Comparison of ENCODE assay signal across 11 cellular contexts in the genomic region with DNA sequence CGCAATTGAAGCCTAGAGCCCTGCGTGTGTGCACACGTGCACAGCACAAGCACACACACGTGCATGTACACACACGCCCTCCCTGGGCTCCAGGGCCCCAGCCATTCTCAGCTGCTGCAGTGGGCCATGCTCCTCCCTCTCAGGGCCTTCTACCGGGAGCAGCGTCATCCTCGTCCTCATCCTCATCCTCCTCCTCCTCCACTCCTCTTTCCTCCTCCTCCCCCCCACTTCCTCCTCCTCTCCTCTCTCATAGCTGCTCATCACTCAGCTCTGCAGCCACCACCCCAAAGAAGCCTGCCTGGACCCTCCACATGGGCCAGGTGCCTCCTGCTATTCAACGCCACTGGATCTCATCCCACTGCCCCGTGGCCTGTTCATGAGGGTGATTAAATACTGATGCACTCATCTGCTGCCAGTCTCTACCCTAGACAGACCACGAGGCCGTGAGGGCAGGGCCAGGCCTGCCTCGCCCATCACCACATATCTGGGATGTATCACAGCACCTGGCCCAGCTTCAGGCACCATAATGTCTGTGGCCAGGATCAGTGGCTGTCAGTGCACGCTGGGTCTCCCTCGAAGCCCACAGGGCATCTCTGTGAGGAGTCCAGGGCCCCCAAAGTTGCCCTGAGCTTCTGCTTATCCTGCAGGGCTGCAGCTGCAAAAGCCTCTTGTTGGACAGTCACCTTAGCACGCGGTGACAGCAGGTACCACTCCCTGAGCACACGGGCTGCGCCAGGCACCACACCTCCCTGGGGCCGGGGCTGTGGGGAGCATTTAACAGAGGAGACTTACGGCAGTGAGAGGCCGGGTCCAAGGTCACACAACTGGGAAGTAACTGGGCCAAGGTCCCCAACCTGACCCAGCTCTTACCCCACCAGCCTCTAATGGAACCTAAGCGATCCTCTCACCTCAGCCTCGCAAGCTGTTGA. TPM values are rescaled to one million over a fixed set of nuclear protein-coding genes. Genes with fewer than 3 reads are reported as not detected.
DNase-seq lines count a peak whose midpoint lies in the region; ATAC-seq, FAIRE-seq and TF ChIP-seq lines count a peak whose summit lies in the region.
"Had no signal": no experiment of that assay in that cellular context is flagged by ENCODE, and none has a peak within 500 bp of the region (broad histone marks: within the 10 kb centered on the region; RNA-seq: fewer than 3 reads in every experiment).

No MANE protein-coding gene starts in this region.

- H3K14ac ChIP-seq in H9 (ENCODE audit: insufficient read depth, low read length) (no peak overlapping the region; the same call in 1 of the 2 replicates), mesenchymal stem cell (ENCODE audit: low read length in 2 of 2) (no peak overlapping the region)

- H3K23ac ChIP-seq in H9 (ENCODE audit: insufficient read length, low read depth, low read length) (no peak overlapping the region), mesenchymal stem cell (ENCODE audit: low read length in 2 of 2) (no peak overlapping the region)

- DNase-seq in H9 (no peak), Right ventricle myocardium inferior (ENCODE audit: missing footprints) (no peak), T1000 (lab: John Stamatoyannopoulos, UW) (no peak), RCC 7860 (ENCODE audit: low spot score) (no peak), mesenchymal stem cell (no peak)
- peak; percentile 79 for DNase-seq in activated CD8-positive, alpha-beta T cell treated with anti-CD3 and anti-CD28 coated beads for 36 hours
- peak; percentile 60 to 65 for DNase-seq in stimulated activated CD4-positive, alpha-beta T cell treated with anti-CD3 and anti-CD28 coated beads, Interleukin-2, amount 100 ng/mL, for 24 hours
- DNase-seq: cerebellar nuclear complex, NCI-H2107, T-helper 9 cell had no signal

- WGBS in H9 (ENCODE audit: extremely low coverage, insufficient read length, low lambda C conversion rate), result no CpG with 5 or more reads among the region's 24 CpGs
- 89% methylated on average over 21 of the region's 24 CpGs for WGBS in mesenchymal stem cell

- H3K9me3 Mint-ChIP-seq in H9, result no peaks in the 10 kb centered on the region
- no peaks in the 10 kb centered on the region for H3K9me3 Mint-ChIP-seq in activated CD8-positive, alpha-beta T cell treated with anti-CD3 and anti-CD28 coated beads for 36 hours

- no peaks in the 10 kb centered on the region for H3K79me2 ChIP-seq in H9 (ENCODE audit: insufficient read depth, low read length)

- H2AK5ac ChIP-seq in H9 (ENCODE audit: insufficient read length, low read length) (no peak overlapping the region), mesenchymal stem cell (ENCODE audit: low read length, severe bottlenecking) (no peak overlapping the region)

- no peak overlapping the region for H3K56ac ChIP-seq in H9 (ENCODE audit: insufficient read length, low read depth, low read length)

- H2BK120ac ChIP-seq in H9 (ENCODE audit: low read depth, low read length, poor library complexity, severe bottlenecking) (no peak overlapping the region), mesenchymal stem cell (ENCODE audit: low read depth, low read length) (no peak overlapping the region)

- POLR2A ChIA-PET in activated CD8-positive, alpha-beta T cell treated with anti-CD3 and anti-CD28 coated beads for 36 hours (lab: Charles Lee), result interaction anchor here (0.6 to 14.2 kb wide), 6 partner anchors 9 to 466 kb away, joined by 3 to 310 read pairs (median 4); a partner anchor contains a TSS

- intact Hi-C loops in activated CD8-positive, alpha-beta T cell treated with anti-CD3 and anti-CD28 coated beads for 36 hours (cut with micrococcal nuclease), result no loop called here
- intact Hi-C loops in Right ventricle myocardium inferior (cut with DNase I), result no loop called here

- H3K4me2 ChIP-seq in H9 (ENCODE audit: insufficient read depth, insufficient read length, low read length), result no peak overlapping the region
- no peak overlapping the region for H3K4me2 ChIP-seq in mesenchymal stem cell (ENCODE audit: low read length, poor library complexity, severe bottlenecking)

- H2BK5ac ChIP-seq in H9 (ENCODE audit: insufficient read length, low read length) (peak overlapping the region; percentile 70), mesenchymal stem cell (ENCODE audit: low read depth, low read length, poor library complexity, severe bottlenecking) (no peak overlapping the region)

- no peak overlapping the region; a peak in 1 of 5 replicates for H3K4me3 Mint-ChIP-seq in H9
- H3K4me3 Mint-ChIP-seq in activated CD8-positive, alpha-beta T cell treated with anti-CD3 and anti-CD28 coated beads for 36 hours, result peak overlapping the region; percentile 76

- H3K27ac ChIP-seq in H9 (ENCODE audit: insufficient read length, low read depth, low read length), result no peak overlapping the region
- H3K27ac ChIP-seq in mesenchymal stem cell (ENCODE audit: low read length, poor library complexity, severe bottlenecking), result no peak overlapping the region

- H3K27ac Mint-ChIP-seq in H9, result peak overlapping the region in 1 of 3 experiments; percentile 2; a peak in 2 of 7 replicates
- peak overlapping the region; percentile 94 for H3K27ac Mint-ChIP-seq in activated CD8-positive, alpha-beta T cell treated with anti-CD3 and anti-CD28 coated beads for 36 hours

- H3K23me2 ChIP-seq in H9 (ENCODE audit: insufficient read length, low read depth, low read length, poor library complexity, severe bottlenecking), result no peaks in the 10 kb centered on the region

- H4K8ac ChIP-seq in H9 (replicated peaks; ENCODE audit: insufficient read length, low read depth, low read length) (no peak overlapping the region), mesenchymal stem cell (ENCODE audit: low read length) (no peak overlapping the region)

- H3K79me1 ChIP-seq in H9 (ENCODE audit: insufficient read depth, low read depth, low read length, poor library complexity, severe bottlenecking), result no peaks in the 10 kb centered on the region
- H3K79me1 ChIP-seq in mesenchymal stem cell (replicated peaks; ENCODE audit: low read length, poor library complexity, severe bottlenecking), result no peaks in the 10 kb centered on the region

- no peak for FAIRE-seq in RCC 7860 (lab: Jason Lieb, UNC)

- TF ChIP-seq CTCF in H9 (conservative IDR thresholded peaks at IDR 0.05), result no peak
- no peak for TF ChIP-seq CTCF in activated CD8-positive, alpha-beta T cell treated with anti-CD3 and anti-CD28 coated beads for 36 hours (IDR thresholded peaks at IDR 0.05)

- no peaks in the 10 kb centered on the region for H3K36me3 Mint-ChIP-seq in H9 (ENCODE audit: insufficient read depth in 1 of 3, low read depth in 3 of 3)
- H3K36me3 Mint-ChIP-seq in activated CD8-positive, alpha-beta T cell treated with anti-CD3 and anti-CD28 coated beads for 36 hours (ENCODE audit: low read depth), result peaks cover 54% of the 10 kb centered on the region

- peak; percentile 43 for ATAC-seq in activated CD8-positive, alpha-beta T cell treated with anti-CD3 and anti-CD28 coated beads for 36 hours
- ATAC-seq in Right ventricle myocardium inferior, result peak; percentile 18
- no peak for ATAC-seq in HG03135 (IDR thresholded peaks at IDR 0.05; ENCODE audit: unreplicated experiment)

- H4K91ac ChIP-seq in H9 (ENCODE audit: insufficient read length, low read depth, low read length) (no peak overlapping the region), mesenchymal stem cell (ENCODE audit: low read length) (no peak overlapping the region)

- H3K4me1 ChIP-seq in H9 (ENCODE audit: insufficient read depth, low read length) (no peaks in the 10 kb centered on the region; the same call in 1 of the 2 replicates), mesenchymal stem cell (ENCODE audit: control insufficient read depth, insufficient read depth, low read depth, low read length) (no peaks in the 10 kb centered on the region)

- no peak overlapping the region for H2BK20ac ChIP-seq in H9 (ENCODE audit: low read depth, low read length, poor library complexity, severe bottlenecking)

- no peaks in the 10 kb centered on the region for H4K20me1 ChIP-seq in H9 (ENCODE audit: control insufficient read depth, insufficient read depth, insufficient read length)

- no peaks in the 10 kb centered on the region for H3K9me3 ChIP-seq in H9 (ENCODE audit: control insufficient read depth, low read depth, low read length)
- no peaks in the 10 kb centered on the region for H3K9me3 ChIP-seq in mesenchymal stem cell (ENCODE audit: control insufficient read depth, low read length)

- no peaks in the 10 kb centered on the region for H3K27me3 Mint-ChIP-seq in H9 (ENCODE audit: low read depth)
- H3K27me3 Mint-ChIP-seq in activated CD8-positive, alpha-beta T cell treated with anti-CD3 and anti-CD28 coated beads for 36 hours, result no peaks in the 10 kb centered on the region

- H3K36me3 ChIP-seq in mesenchymal stem cell (ENCODE audit: control insufficient read depth in 1 of 2, insufficient read depth in 2 of 2, low read depth in 1 of 2, low read length in 2 of 2), result no peaks in the 10 kb centered on the region

- no peak overlapping the region for H2BK15ac ChIP-seq in H9 (ENCODE audit: low read depth, low read length)
- no peak overlapping the region for H2BK15ac ChIP-seq in mesenchymal stem cell (ENCODE audit: low read depth, poor library complexity, severe bottlenecking)

- H3T11ph ChIP-seq in H9 (ENCODE audit: low read length), result no peak overlapping the region

- CTCF ChIA-PET in activated CD8-positive, alpha-beta T cell treated with anti-CD3 and anti-CD28 coated beads for 36 hours (lab: Charles Lee), result interaction anchor here (0.6 to 1.2 kb wide), 4 partner anchors 10 to 409 kb away, joined by 3 to 5 read pairs (median 4); no protein-coding TSS in a partner anchor

- H3K4me1 Mint-ChIP-seq in H9, result peaks cover 10 to 18% of the 10 kb centered on the region in 2 experiments
- H3K4me1 Mint-ChIP-seq in activated CD8-positive, alpha-beta T cell treated with anti-CD3 and anti-CD28 coated beads for 36 hours (ENCODE audit: low read depth), result peaks cover 63% of the 10 kb centered on the region

- no peak overlapping the region for H3K9ac ChIP-seq in H9 (ENCODE audit: extremely low read depth, insufficient read length, low read length)
- H3K9ac ChIP-seq in mesenchymal stem cell (ENCODE audit: low read length), result no peak overlapping the region

- no peak overlapping the region for H2AFZ ChIP-seq in H9 (ENCODE audit: low read length)
- no peak overlapping the region for H2AFZ ChIP-seq in mesenchymal stem cell (ENCODE audit: low read depth, low read length)

- H2BK12ac ChIP-seq in H9 (ENCODE audit: insufficient read length, low read depth, low read length) (no peak overlapping the region), mesenchymal stem cell (ENCODE audit: low read length in 2 of 2) (no peak overlapping the region)

- H3K27me3 ChIP-seq in H9 (ENCODE audit: insufficient read depth, low read length), result no peaks in the 10 kb centered on the region
- H3K27me3 ChIP-seq in mesenchymal stem cell (ENCODE audit: control insufficient read depth in 1 of 2, insufficient read depth in 1 of 2, low read length in 2 of 2), result no peaks in the 10 kb centered on the region

- H3K4me3 ChIP-seq in mesenchymal stem cell (ENCODE audit: insufficient read depth in 1 of 2, low read depth in 1 of 2, low read length in 2 of 2), result no peak overlapping the region

- H4K5ac ChIP-seq in H9 (ENCODE audit: insufficient read length, low read depth, low read length), result no peak overlapping the region

- no peak overlapping the region for H3K4ac ChIP-seq in H9 (ENCODE audit: low read depth, low read length)
- no peak overlapping the region for H3K4ac ChIP-seq in mesenchymal stem cell (ENCODE audit: low read depth in 1 of 2, low read length in 2 of 2)

- no peak overlapping the region for H3K18ac ChIP-seq in H9 (ENCODE audit: insufficient read length, low read depth, low read length)
- peak overlapping the region in 1 of 2 experiments; percentile 18 for H3K18ac ChIP-seq in mesenchymal stem cell (ENCODE audit: low read depth in 1 of 2, low read length in 2 of 2)

RNA-seq across cellular contexts. Expression of a gene that starts 9.7 kb away (rescaled TPM):
- total RNA-seq in H9 (2021) (1.9 and 2.1 TPM in 2 replicates), Right ventricle myocardium inferior (62.9 TPM)
- 10 to 100 TPM; 36.2 to 39.8 TPM for total RNA-seq in activated CD8-positive, alpha-beta T cell treated with anti-CD3 and anti-CD28 coated beads for 36 hours
- 0.72 TPM for polyA plus RNA-seq in mesenchymal stem cell (2013, experiment 1 of 2)
- polyA plus RNA-seq in mesenchymal stem cell (2013, experiment 2 of 2), result 0.75 TPM

RNA-seq across cellular contexts. Expression of a gene that starts 23.0 kb away (rescaled TPM):
- total RNA-seq in H9 (2021) (1.9 and 2.4 TPM in 2 replicates), Right ventricle myocardium inferior (107 TPM)
- under 1 TPM in 1 of 2 experiments, not detected in 1; 0.11 TPM for total RNA-seq in activated CD8-positive, alpha-beta T cell treated with anti-CD3 and anti-CD28 coated beads for 36 hours
- 0.17 TPM for polyA plus RNA-seq in mesenchymal stem cell (2013, experiment 1 of 2)
- 0.14 TPM for polyA plus RNA-seq in mesenchymal stem cell (2013, experiment 2 of 2)

Comparison
In these comparisons a context has a peak if more than half of its experiments do, and no peak if none do; other contexts are left out.
1. DNase-seq: peak in activated CD8-positive, alpha-beta T cell treated with anti-CD3 and anti-CD28 coated beads for 36 hours (single experiment) and stimulated activated CD4-positive, alpha-beta T cell treated with anti-CD3 and anti-CD28 coated beads, Interleukin-2, amount 100 ng/mL, for 24 hours (2 of 2); none in H9 (single experiment), Right ventricle myocardium inferior (single experiment), T1000 (single experiment), RCC 7860 (single experiment) and mesenchymal stem cell (single experiment).
2. RNA of a gene that starts 9.7 kb away (total RNA-seq): 62.9 TPM in Right ventricle myocardium inferior (single experiment) and 36.2 to 39.8 TPM in activated CD8-positive, alpha-beta T cell treated with anti-CD3 and anti-CD28 coated beads for 36 hours; 1.9 to 2.1 TPM in H9; every median in the first group is over 10 times any median in the second.
3. RNA of a gene that starts 23.0 kb away (total RNA-seq): 107 TPM in Right ventricle myocardium inferior (single experiment); 1.9 to 2.4 TPM in H9 and 0.11 TPM in activated CD8-positive, alpha-beta T cell treated with anti-CD3 and anti-CD28 coated beads for 36 hours; every median in the first group is over 10 times any median in the second.